8 cellular contexts compared by ENCODE assay signal in the genomic region with DNA sequence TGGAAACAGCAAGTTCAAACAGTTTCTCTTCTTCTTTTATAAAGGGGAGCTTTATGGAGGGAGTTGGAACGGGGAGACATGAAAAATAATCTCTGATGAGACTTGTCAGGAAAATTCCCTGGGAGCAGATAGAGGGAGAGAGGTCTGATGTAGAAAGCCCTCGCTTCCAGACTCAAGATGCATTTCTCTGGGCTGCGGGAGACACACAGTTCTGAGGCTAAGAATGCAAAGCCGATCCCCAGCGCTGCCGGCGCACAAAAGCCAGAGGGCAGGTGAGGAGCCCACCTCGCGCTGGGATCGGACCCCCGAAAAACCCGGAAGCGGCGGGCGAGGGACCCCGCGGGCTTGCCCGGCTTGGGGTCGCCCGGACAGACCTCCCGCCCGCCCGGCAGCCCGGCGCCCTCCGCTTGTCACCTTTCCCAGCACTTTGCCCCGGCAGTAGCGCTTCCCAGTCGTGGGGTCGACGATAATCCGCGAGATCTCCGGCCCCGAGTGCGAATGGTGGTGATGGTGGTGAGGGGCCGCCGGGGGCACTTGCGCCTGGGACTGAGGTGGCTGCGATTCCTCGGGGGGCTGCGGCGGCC. TPM values are rescaled to one million over a fixed set of nuclear protein-coding genes. Genes with fewer than 3 reads are reported as not detected.
DNase-seq lines count a peak whose midpoint lies in the region; ATAC-seq, FAIRE-seq and TF ChIP-seq lines count a peak whose summit lies in the region.

No MANE protein-coding gene starts in this region.

- peaks cover 3% of the 10 kb centered on the region for H3K9me1 ChIP-seq in keratinocyte (ENCODE audit: control insufficient read depth, extremely low read depth, insufficient read depth, low read length)

- H3K27ac ChIP-seq in CD4-positive, CD25-positive, alpha-beta regulatory T cell (ENCODE audit: insufficient read depth, low read length, poor library complexity, severe bottlenecking): peak overlapping the region; percentile 71
- H3K27ac ChIP-seq in PC-9 (peak overlapping the region; percentile 96), breast epithelium (peak overlapping the region; percentile 98 to 99), keratinocyte (ENCODE audit: control insufficient read depth, insufficient read depth, low read length) (peak overlapping the region; percentile 91)

- peaks cover 46% of the 10 kb centered on the region for H4K20me1 ChIP-seq in PC-9 (ENCODE audit: insufficient read depth)
- peaks cover 40% of the 10 kb centered on the region for H4K20me1 ChIP-seq in keratinocyte (ENCODE audit: control insufficient read depth, extremely low read depth, insufficient read depth, low read length)

- intact Hi-C loops in PC-9 (cut with micrococcal nuclease; ENCODE audit: unreplicated experiment): no loop called here
- intact Hi-C loops in breast epithelium (cut with DNase I; ENCODE audit: low total_unique reads): no loop called here

- no peak for ATAC-seq in CD4-positive, CD25-positive, alpha-beta regulatory T cell (ENCODE audit: low read depth in 2 of 2)
- ATAC-seq in GM21367 (IDR thresholded peaks at IDR 0.05; ENCODE audit: unreplicated experiment): no peak

- peaks cover 0 to 17% (median 7%) of the 10 kb centered on the region in 4 donors for H3K4me1 Mint-ChIP-seq in CD4-positive, CD25-positive, alpha-beta regulatory T cell

- dilution Hi-C loops in keratinocyte (cut with MboI; ENCODE audit: extremely low pct_ligation_motif_present, low sequenced_read_pairs): no loop called here

- POLR2A ChIA-PET in PC-9 (lab: Charles Lee; ENCODE audit: unreplicated experiment): interaction anchor here (0.6 to 1.6 kb wide), 11 partner anchors 200 to 1132 kb away, joined by 3 to 12 read pairs (median 7); no protein-coding TSS in a partner anchor

- H3F3A ChIP-seq in PC-9 (ENCODE audit: insufficient read depth, low read depth): peaks cover 54% of the 10 kb centered on the region

- peaks cover 41% of the 10 kb centered on the region for H3K27me3 Mint-ChIP-seq in CD4-positive, CD25-positive, alpha-beta regulatory T cell

- H3K4me1 ChIP-seq in CD4-positive, CD25-positive, alpha-beta regulatory T cell (ENCODE audit: control insufficient read depth, insufficient read depth, low read length, poor library complexity, severe bottlenecking): peaks cover 23% of the 10 kb centered on the region
- H3K4me1 ChIP-seq in PC-9 (replicated peaks; ENCODE audit: insufficient read depth) (peaks cover 28% of the 10 kb centered on the region), breast epithelium (peaks cover 4 to 8% of the 10 kb centered on the region in 2 donors), keratinocyte (ENCODE audit: control insufficient read depth, extremely low read depth, insufficient read depth, low read length) (peaks cover 39% of the 10 kb centered on the region)

- H2AFZ ChIP-seq in PC-9 (no peak overlapping the region), keratinocyte (ENCODE audit: control insufficient read depth, low read length) (no peak overlapping the region)

- H3K9me3 ChIP-seq in CD4-positive, CD25-positive, alpha-beta regulatory T cell (ENCODE audit: control insufficient read depth in 2 of 2, low read length in 2 of 2): no peaks in the 10 kb centered on the region
- H3K9me3 ChIP-seq in PC-9 (ENCODE audit: insufficient read depth, low read depth): no peaks in the 10 kb centered on the region
- no peaks in the 10 kb centered on the region for H3K9me3 ChIP-seq in breast epithelium
- no peaks in the 10 kb centered on the region for H3K9me3 ChIP-seq in keratinocyte (ENCODE audit: control insufficient read depth, low read depth, low read length)

- H3K9me3 Mint-ChIP-seq in CD4-positive, CD25-positive, alpha-beta regulatory T cell: peaks cover 0 to 4% (median 0%) of the 10 kb centered on the region in 7 donors

- TF ChIP-seq CTCF in PC-9 (conservative IDR thresholded peaks at IDR 0.05): no peak
- no peak for TF ChIP-seq CTCF in breast epithelium (IDR thresholded peaks at IDR 0.05)
- no peak for TF ChIP-seq CTCF in keratinocyte (optimal IDR thresholded peaks at IDR 0.05 in 1 of 3, IDR thresholded peaks at IDR 0.05 in 1 of 3, conservative IDR thresholded peaks at IDR 0.05 in 1 of 3; ENCODE audit: extremely low read depth in 1 of 3, insufficient read depth in 2 of 3, low read length in 3 of 3)

- CTCF ChIA-PET in PC-9 (lab: Charles Lee): interaction anchor here (0.7 kb wide), 3 partner anchors 271 to 1423 kb away, joined by 3 to 5 read pairs (median 3); no protein-coding TSS in a partner anchor

- peak overlapping the region in 2 of 3 donors; percentile 35 to 87 for H3K27ac Mint-ChIP-seq in CD4-positive, CD25-positive, alpha-beta regulatory T cell

- FAIRE-seq in keratinocyte (lab: Jason Lieb, UNC): no peak

- peaks cover 26% of the 10 kb centered on the region for H3K27me3 ChIP-seq in CD4-positive, CD25-positive, alpha-beta regulatory T cell (ENCODE audit: control insufficient read depth, insufficient read depth, low read length)
- no peaks in the 10 kb centered on the region for H3K27me3 ChIP-seq in PC-9 (ENCODE audit: insufficient read depth, low read depth)
- no peaks in the 10 kb centered on the region for H3K27me3 ChIP-seq in breast epithelium
- no peaks in the 10 kb centered on the region for H3K27me3 ChIP-seq in keratinocyte (ENCODE audit: control insufficient read depth, extremely low read depth, insufficient read depth, low read length)

- H3K4me2 ChIP-seq in PC-9 (peak overlapping the region; percentile 92), keratinocyte (ENCODE audit: control insufficient read depth, extremely low read depth, insufficient read depth, low read depth, low read length) (peak overlapping the region; percentile 91)

- no peaks in the 10 kb centered on the region for H3K36me3 Mint-ChIP-seq in CD4-positive, CD25-positive, alpha-beta regulatory T cell

- peak overlapping the region; percentile 87 to 91 (median 88) for H3K4me3 Mint-ChIP-seq in CD4-positive, CD25-positive, alpha-beta regulatory T cell

- H3K4me3 ChIP-seq in CD4-positive, CD25-positive, alpha-beta regulatory T cell (ENCODE audit: low read depth, low read length): peak overlapping the region; percentile 53
- H3K4me3 ChIP-seq in PC-9: peak overlapping the region; percentile 90
- H3K4me3 ChIP-seq in breast epithelium: peak overlapping the region; percentile 83 to 93 (median 90)
- H3K4me3 ChIP-seq in keratinocyte (ENCODE audit: control insufficient read depth in 2 of 3, extremely low read depth in 1 of 3, insufficient read depth in 2 of 3, low read depth in 1 of 3, low read length in 3 of 3): peak overlapping the region; percentile 70 to 100 (median 100)

- DNase-seq in CD4-positive, CD25-positive, alpha-beta regulatory T cell: peak in 1 of 3 donors; percentile 8
- peak; percentile 49 for DNase-seq in GOT3 (lab: John Stamatoyannopoulos, UW)
- DNase-seq in PC-9: peak in 1 of 2 experiments; percentile 34
- peak; percentile 31 to 54 for DNase-seq in breast epithelium (ENCODE audit: low spot score in 2 of 2)
- no peak for DNase-seq in keratinocyte (ENCODE audit: low read depth, low spot score)
- peak; percentile 33 for DNase-seq in stimulated activated CD8-positive, alpha-beta memory T cell treated with anti-CD3 and anti-CD28 coated beads, Interleukin-4, amount 100 ng/mL, for 48 hours
- DNase-seq in germinal center (ENCODE audit: low spot score): no peak

- H3K9ac ChIP-seq in keratinocyte (ENCODE audit: control insufficient read depth, extremely low read depth, insufficient read depth, low read length): peak overlapping the region; percentile 95

- BruUV-seq in PC-9 (replicated peaks; lab: Mats Ljungman, UMichigan): TSS peak; percentile 35

- no peak for TF ChIP-seq POLR2A in breast epithelium (IDR thresholded peaks at IDR 0.05)

- H3K9me2 ChIP-seq in PC-9 (ENCODE audit: insufficient read depth): no peaks in the 10 kb centered on the region

- no peaks in the 10 kb centered on the region for H3K36me3 ChIP-seq in CD4-positive, CD25-positive, alpha-beta regulatory T cell (ENCODE audit: control insufficient read depth, insufficient read depth, low read length)
- peaks cover 48% of the 10 kb centered on the region for H3K36me3 ChIP-seq in PC-9 (ENCODE audit: low read depth)
- peaks cover 9% of the 10 kb centered on the region for H3K36me3 ChIP-seq in breast epithelium
- H3K36me3 ChIP-seq in keratinocyte (ENCODE audit: control insufficient read depth in 2 of 2, extremely low read depth in 1 of 2, insufficient read depth in 2 of 2, low read length in 2 of 2): peaks cover 16 to 35% of the 10 kb centered on the region in 2 experiments

- H3K79me2 ChIP-seq in PC-9 (ENCODE audit: low read depth) (peaks cover 55% of the 10 kb centered on the region), keratinocyte (ENCODE audit: control insufficient read depth, insufficient read depth, low read length) (peaks cover 53% of the 10 kb centered on the region)

RNA-seq across cellular contexts. Expression of gene PLK2, which starts 0.5 kb away (rescaled TPM):
- 15.8 TPM for total RNA-seq in CD4-positive, CD25-positive, alpha-beta regulatory T cell
- polyA plus RNA-seq in CD4-positive, CD25-positive, alpha-beta regulatory T cell: 1 to 10 TPM in 2 of 4 donors, not detected in 2; 1.4 to 1.8 TPM
- total RNA-seq in PC-9 (2021): 508 and 615 TPM in 2 replicates
- total RNA-seq in breast epithelium: 100 to 1,000 TPM in 2 of 3 donors, 10 to 100 TPM in 1; 29.0 to 384 (median 177) TPM
- polyA plus RNA-seq in keratinocyte: 178 to 295 TPM (median 294 TPM) in 3 replicates
- polyA plus RNA-seq in keratinocyte (2011; ENCODE audit: low read depth): 348 TPM
- polyA plus RNA-seq in keratinocyte (2011; cell fraction: cytosol; rRNA removed): 127 and 157 TPM in 2 replicates
- 454 and 553 TPM in 2 replicates for polyA plus RNA-seq in keratinocyte (2011; cell fraction: nucleus; rRNA removed)
- polyA plus RNA-seq in keratinocyte (2012; ENCODE audit: low replicate concordance): 179 and 228 TPM in 2 replicates
- 214 to 563 TPM (median 490 TPM) in 3 replicates for polyA minus RNA-seq in keratinocyte
- 680 TPM for polyA minus RNA-seq in keratinocyte (2011; cell fraction: cytosol; rRNA and poly(A)+ RNA removed)
- 876 and 1,175 TPM in 2 replicates for polyA minus RNA-seq in keratinocyte (2011; cell fraction: nucleus; rRNA and poly(A)+ RNA removed)

RNA-seq across cellular contexts. Expression of gene GAPT, which starts 31.9 kb away (rescaled TPM):
- 1.1 TPM for total RNA-seq in CD4-positive, CD25-positive, alpha-beta regulatory T cell
- 1 to 10 TPM in 1 of 4 donors, under 1 TPM in 2, not detected in 1; 0.15 to 1.3 (median 0.29) TPM for polyA plus RNA-seq in CD4-positive, CD25-positive, alpha-beta regulatory T cell
- total RNA-seq in PC-9 (2021) (not detected in 2 replicates), breast epithelium (1 to 10 TPM; 1.2 to 3.8 (median 1.3) TPM)
- not detected in 3 replicates for polyA plus RNA-seq in keratinocyte
- not detected for polyA plus RNA-seq in keratinocyte (2011; ENCODE audit: low read depth)
- polyA plus RNA-seq in keratinocyte (2011; cell fraction: cytosol; rRNA removed): not detected in 2 replicates
- polyA plus RNA-seq in keratinocyte (2011; cell fraction: nucleus; rRNA removed): not detected in 2 replicates
- not detected in 2 replicates for polyA plus RNA-seq in keratinocyte (2012; ENCODE audit: low replicate concordance)
- not detected in 3 replicates for polyA minus RNA-seq in keratinocyte
- polyA minus RNA-seq in keratinocyte (2011; cell fraction: cytosol; rRNA and poly(A)+ RNA removed): not detected
- polyA minus RNA-seq in keratinocyte (2011; cell fraction: nucleus; rRNA and poly(A)+ RNA removed): not detected in 2 replicates

Comparison
In these comparisons a context has a peak if more than half of its experiments do, and no peak if none do; other contexts are left out.
1. DNase-seq: peak in GOT3 (single experiment), breast epithelium (2 of 2) and stimulated activated CD8-positive, alpha-beta memory T cell treated with anti-CD3 and anti-CD28 coated beads, Interleukin-4, amount 100 ng/mL, for 48 hours (single experiment); none in keratinocyte (single experiment) and germinal center (single experiment).
2. Peak in every context shown above with its lines, with median percentiles within 50 percentile points of each other: H3K27ac ChIP-seq and H3K4me3 ChIP-seq.